In genomic region chrX:32010948-32011347, GRCh38 we compare ENCODE assay signal across 11 cellular contexts.
"Had no signal": no experiment of that assay in that cellular context is flagged by ENCODE, and none has a peak within 500 bp of the region (broad histone marks: within the 10 kb centered on the region; RNA-seq: fewer than 3 reads in every experiment).

No MANE protein-coding gene starts in this region.

- DNase-seq: GM23248, GOT3, H7, H9, HCEC 1CT, HFFc6 had no signal

- H3K4me3 Mint-ChIP-seq: GM23338, H9, HFFc6 had no signal

- H3K27ac Mint-ChIP-seq: GM23338, H9, HFFc6 had no signal

- H3K9me3 ChIP-seq: HAP-1 had no signal

- H3K9ac ChIP-seq: GM23248 had no signal

- H3K4me3 ChIP-seq: GM23248, GM23338, HAP-1 had no signal

- FAIRE-seq: H1, H54 had no signal

- H3K9me3 Mint-ChIP-seq: GM23338 had no signal

- H3K36me3 ChIP-seq: HAP-1 had no signal

- H3K4me1 Mint-ChIP-seq: GM23338, H9 had no signal

- H3K27ac ChIP-seq: GM23248 had no signal

- ATAC-seq: GM23338, HCT116 had no signal

- H3K4me2 ChIP-seq: GM23338 had no signal

- H3K4me1 ChIP-seq: HAP-1 had no signal

- H2AFZ ChIP-seq: GM23248, GM23338 had no signal
